In genomic region chr14:38113546-38113945, GRCh38 we compare ENCODE assay signal across 19 cellular contexts.
DNase-seq lines count a peak whose midpoint lies in the region; ATAC-seq and TF ChIP-seq lines count a peak whose summit lies in the region.
"Had no signal": no experiment of that assay in that cellular context is flagged by ENCODE, and none has a peak within 500 bp of the region (broad histone marks: within the 10 kb centered on the region; RNA-seq: fewer than 3 reads in every experiment).

No MANE protein-coding gene starts in this region.

- DNase-seq in Karpas-422 (no peak), WTC11 (ENCODE audit: low spot score) (no peak), HuH-7.5 (ENCODE audit: low spot score) (no peak), NCI-H146 treated with DMSO at 0.1 percent for 48 hours (lab: John Stamatoyannopoulos, UW; ENCODE audit: unreplicated experiment) (no peak), occipital lobe (lab: John Stamatoyannopoulos, UW) (no peak)
- DNase-seq: 8988T; ACHN; BE2C; C1 segment of cervical spinal cord; CD4-positive, alpha-beta memory T cell; CD4-positive, CD25-positive, alpha-beta regulatory T cell; CD8-positive, alpha-beta memory T cell; COR-L47; DMS 273 treated with DMSO at 0.1 percent for 48 hours; DMS153; DMS79 treated with DMSO at 0.1 percent for 48 hours; GF-D8 had no signal

- H3K4me2 ChIP-seq in Karpas-422 (ENCODE audit: low read depth, low read length, poor library complexity, severe bottlenecking): no peak overlapping the region
- H3K4me2 ChIP-seq: BLaER1 had no signal

- H3K36me3 Mint-ChIP-seq in WTC11: peaks cover 5% of the 10 kb centered on the region; the same call in 1 of the 2 replicates
- H3K36me3 Mint-ChIP-seq: CD14-positive monocyte; CD4-positive, alpha-beta memory T cell; CD8-positive, alpha-beta memory T cell had no signal

- ATAC-seq in WTC11: peak; percentile 86

- no peak overlapping the region for H3K9ac ChIP-seq in Karpas-422 (ENCODE audit: low read length)
- H3K9ac ChIP-seq: BLaER1 had no signal

- TF ChIP-seq CTCF in WTC11 (IDR thresholded peaks at IDR 0.05): no peak

- H3K4me1 ChIP-seq in Karpas-422 (ENCODE audit: low read length): peaks cover 17% of the 10 kb centered on the region
- H3K4me1 ChIP-seq: BLaER1 had no signal

- no peak overlapping the region for H3K4me3 ChIP-seq in Karpas-422 (ENCODE audit: low read length)
- H3K4me3 ChIP-seq: BLaER1 had no signal

- H3K79me2 ChIP-seq in Karpas-422 (ENCODE audit: low read length): no peaks in the 10 kb centered on the region

- H3K27ac ChIP-seq in Karpas-422 (ENCODE audit: low read length): no peak overlapping the region
- H3K27ac ChIP-seq: BLaER1 had no signal

- no peaks in the 10 kb centered on the region for H3K9me2 ChIP-seq in Karpas-422 (replicated peaks; ENCODE audit: insufficient read depth, low read length)

- H3K9me3 Mint-ChIP-seq in WTC11: peaks cover 10% of the 10 kb centered on the region
- H3K9me3 Mint-ChIP-seq: CD8-positive, alpha-beta memory T cell had no signal

- peaks cover 26% of the 10 kb centered on the region for H3K4me1 Mint-ChIP-seq in WTC11
- H3K4me1 Mint-ChIP-seq: CD14-positive monocyte; CD8-positive, alpha-beta memory T cell had no signal

- CTCF ChIA-PET in WTC11 (lab: Charles Lee): no interaction called here

- peak overlapping the region; percentile 24; the same call in 1 of the 2 replicates for H2AFZ ChIP-seq in Karpas-422 (ENCODE audit: low read length)

- H3K9me3 ChIP-seq in Karpas-422 (ENCODE audit: low read length): peaks cover 3% of the 10 kb centered on the region; the same call in 1 of the 2 replicates
- H3K9me3 ChIP-seq: BE2C had no signal

- POLR2A ChIA-PET in WTC11 (lab: Charles Lee): no interaction called here

- no peaks in the 10 kb centered on the region; the same call in 1 of the 2 replicates for H3K36me3 ChIP-seq in Karpas-422 (ENCODE audit: insufficient read depth, low read length)
- H3K36me3 ChIP-seq: BE2C, BLaER1 had no signal

- no peak overlapping the region for H3K27ac Mint-ChIP-seq in WTC11
- H3K27ac Mint-ChIP-seq: CD14-positive monocyte; CD4-positive, CD25-positive, alpha-beta regulatory T cell had no signal

- no peaks in the 10 kb centered on the region for H4K20me1 ChIP-seq in Karpas-422 (ENCODE audit: insufficient read depth, low read depth, low read length)
- H4K20me1 ChIP-seq: BLaER1 had no signal

- H3K27me3 Mint-ChIP-seq in WTC11 (ENCODE audit: low read depth): peaks cover 16% of the 10 kb centered on the region
- H3K27me3 Mint-ChIP-seq: CD4-positive, alpha-beta memory T cell; CD4-positive, CD25-positive, alpha-beta regulatory T cell; CD8-positive, alpha-beta memory T cell had no signal

- no peak overlapping the region for H3K4me3 Mint-ChIP-seq in WTC11
- H3K4me3 Mint-ChIP-seq: CD14-positive monocyte; CD4-positive, alpha-beta memory T cell; CD4-positive, CD25-positive, alpha-beta regulatory T cell; CD8-positive, alpha-beta memory T cell had no signal

- H3K27me3 ChIP-seq in Karpas-422 (ENCODE audit: low read length): no peaks in the 10 kb centered on the region
- H3K27me3 ChIP-seq: BE2C, BLaER1 had no signal

TF ChIP-seq in WTC11, 78 proteins besides CTCF, POLR2A, EP300 and RAD21 (continues in another document):
- TF ChIP-seq MAX (CRISPR knock-in tag; IDR thresholded peaks at IDR 0.05): no peak
- TF ChIP-seq E2F4 (CRISPR knock-in tag; IDR thresholded peaks at IDR 0.05; ENCODE audit: borderline replicate concordance, low read depth): no peak
- no peak for TF ChIP-seq RORB (CRISPR knock-in tag; IDR thresholded peaks at IDR 0.05)
- no peak for TF ChIP-seq ZNF671 (CRISPR knock-in tag; IDR thresholded peaks at IDR 0.05)
- no peak for TF ChIP-seq ZNF263 (CRISPR knock-in tag; IDR thresholded peaks at IDR 0.05; ENCODE audit: low read depth)
- no peak for TF ChIP-seq SP1 (CRISPR knock-in tag; conservative IDR thresholded peaks at IDR 0.05)
- TF ChIP-seq ZNF423 (CRISPR knock-in tag; IDR thresholded peaks at IDR 0.05): no peak
- TF ChIP-seq, protein P1, sequence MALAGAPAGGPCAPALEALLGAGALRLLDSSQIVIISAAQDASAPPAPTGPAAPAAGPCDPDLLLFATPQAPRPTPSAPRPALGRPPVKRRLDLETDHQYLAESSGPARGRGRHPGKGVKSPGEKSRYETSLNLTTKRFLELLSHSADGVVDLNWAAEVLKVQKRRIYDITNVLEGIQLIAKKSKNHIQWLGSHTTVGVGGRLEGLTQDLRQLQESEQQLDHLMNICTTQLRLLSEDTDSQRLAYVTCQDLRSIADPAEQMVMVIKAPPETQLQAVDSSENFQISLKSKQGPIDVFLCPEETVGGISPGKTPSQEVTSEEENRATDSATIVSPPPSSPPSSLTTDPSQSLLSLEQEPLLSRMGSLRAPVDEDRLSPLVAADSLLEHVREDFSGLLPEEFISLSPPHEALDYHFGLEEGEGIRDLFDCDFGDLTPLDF (CRISPR knock-in tag; IDR thresholded peaks at IDR 0.05): no peak
- TF ChIP-seq ZNF281 (CRISPR knock-in tag; IDR thresholded peaks at IDR 0.05): no peak
- TF ChIP-seq ZBTB21 (CRISPR knock-in tag; IDR thresholded peaks at IDR 0.05; ENCODE audit: borderline replicate concordance): no peak
- no peak for TF ChIP-seq ZNF138 (CRISPR knock-in tag; conservative IDR thresholded peaks at IDR 0.05)
- TF ChIP-seq GABPB1 (CRISPR knock-in tag; IDR thresholded peaks at IDR 0.05): no peak
- no peak for TF ChIP-seq CREM (CRISPR knock-in tag; IDR thresholded peaks at IDR 0.05)
- no peak for TF ChIP-seq ATF2 (CRISPR knock-in tag; IDR thresholded peaks at IDR 0.05; ENCODE audit: borderline replicate concordance, low read depth)
- TF ChIP-seq FOXP1 (CRISPR knock-in tag; IDR thresholded peaks at IDR 0.05; ENCODE audit: borderline replicate concordance): no peak
- TF ChIP-seq USF2 (CRISPR knock-in tag; IDR thresholded peaks at IDR 0.05): no peak
- TF ChIP-seq ZMAT4 (CRISPR knock-in tag; IDR thresholded peaks at IDR 0.05): no peak
- TF ChIP-seq, protein P2, sequence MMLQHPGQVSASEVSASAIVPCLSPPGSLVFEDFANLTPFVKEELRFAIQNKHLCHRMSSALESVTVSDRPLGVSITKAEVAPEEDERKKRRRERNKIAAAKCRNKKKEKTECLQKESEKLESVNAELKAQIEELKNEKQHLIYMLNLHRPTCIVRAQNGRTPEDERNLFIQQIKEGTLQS (CRISPR knock-in tag; conservative IDR thresholded peaks at IDR 0.05): no peak
- no peak for TF ChIP-seq JUN (CRISPR knock-in tag; IDR thresholded peaks at IDR 0.05)
